23 cellular contexts compared by ENCODE assay signal in the genomic region with DNA sequence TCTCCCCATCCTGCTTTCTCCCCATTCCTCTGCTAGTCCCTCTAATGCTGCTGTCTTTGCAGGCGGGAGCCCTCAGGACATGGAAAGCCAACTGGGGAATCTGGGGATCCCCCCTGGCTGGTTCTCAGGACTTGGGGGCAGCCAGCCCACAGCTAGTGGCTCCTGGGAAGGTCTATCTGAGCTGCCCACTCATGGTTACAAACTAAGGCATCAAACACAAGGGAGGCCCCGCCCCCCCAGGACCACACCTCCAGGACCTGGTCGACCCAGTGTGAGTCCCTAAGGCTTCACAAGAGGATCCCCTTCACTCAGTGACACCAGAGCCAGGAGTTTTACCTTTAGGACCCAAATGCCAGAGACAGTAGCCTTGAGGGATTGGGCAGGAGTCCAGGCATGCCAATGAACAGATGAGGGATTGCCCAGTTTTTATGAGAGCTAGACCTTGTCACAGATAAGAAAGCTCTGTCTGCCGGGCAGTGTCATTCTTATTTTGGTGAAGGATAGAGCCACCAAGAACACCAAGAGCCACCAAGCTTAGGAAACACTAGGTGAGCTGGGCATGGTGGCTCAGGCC. TPM values are rescaled to one million over a fixed set of nuclear protein-coding genes. Genes with fewer than 3 reads are reported as not detected.
DNase-seq lines count a peak whose midpoint lies in the region; ATAC-seq and TF ChIP-seq lines count a peak whose summit lies in the region.
"Had no signal": no experiment of that assay in that cellular context is flagged by ENCODE, and none has a peak within 500 bp of the region (broad histone marks: within the 10 kb centered on the region; RNA-seq: fewer than 3 reads in every experiment).

No MANE protein-coding gene starts in this region.

- no peak overlapping the region for H2BK120ac ChIP-seq in H9 (ENCODE audit: low read depth, low read length, poor library complexity, severe bottlenecking)

- no peak overlapping the region for H2BK20ac ChIP-seq in H9 (ENCODE audit: low read depth, low read length, poor library complexity, severe bottlenecking)

- no peak overlapping the region for H3K23ac ChIP-seq in H9 (ENCODE audit: insufficient read length, low read depth, low read length)

- no peak for DNase-seq in H9
- peak; percentile 64 for DNase-seq in RWPE2 (ENCODE audit: low spot score)
- peak; percentile 13 for DNase-seq in myocyte (ENCODE audit: low read depth)
- DNase-seq in transverse colon: peak; percentile 49
- DNase-seq in DMS153 (lab: John Stamatoyannopoulos, UW): no peak
- DNase-seq: CD4-positive, alpha-beta T cell; COR-L47; DMS 273 treated with DMSO at 0.1 percent for 48 hours; DND-41; HFFc6; NCI-H1694; NCI-H2081; NCI-H2171; NCI-H345; NCI-H524; SHP77 had no signal

- no peaks in the 10 kb centered on the region for H3K79me2 ChIP-seq in H9 (ENCODE audit: insufficient read depth, low read length)

- no peak overlapping the region for H2BK5ac ChIP-seq in H9 (ENCODE audit: insufficient read length, low read length)

- H3K9me3 ChIP-seq in H9 (ENCODE audit: control insufficient read depth, low read depth, low read length) (no peaks in the 10 kb centered on the region), RWPE2 (ENCODE audit: severe bottlenecking) (no peaks in the 10 kb centered on the region), transverse colon (no peaks in the 10 kb centered on the region)

- H3K4me3 Mint-ChIP-seq in H9: no peak overlapping the region
- H3K4me3 Mint-ChIP-seq: CD4-positive, alpha-beta T cell; HFFc6; IgD-negative memory B cell had no signal

- intact Hi-C loops in transverse colon (cut with DNase I; ENCODE audit: low total_unique reads): loop anchor here (5.0 kb wide), 1 partner anchor 44 kb away; no protein-coding TSS in a partner anchor

- H4K8ac ChIP-seq in H9 (replicated peaks; ENCODE audit: insufficient read length, low read depth, low read length): no peak overlapping the region

- H3T11ph ChIP-seq in H9 (ENCODE audit: low read length): no peak overlapping the region

- no peak overlapping the region for H4K91ac ChIP-seq in H9 (ENCODE audit: insufficient read length, low read depth, low read length)

- no peak overlapping the region for H2AFZ ChIP-seq in H9 (ENCODE audit: low read length)

- TF ChIP-seq POLR2A in transverse colon (IDR thresholded peaks at IDR 0.05): no peak

- no peak overlapping the region for H3K18ac ChIP-seq in H9 (ENCODE audit: insufficient read length, low read depth, low read length)

- H4K5ac ChIP-seq in H9 (ENCODE audit: insufficient read length, low read depth, low read length): no peak overlapping the region

- H3K4ac ChIP-seq in H9 (ENCODE audit: low read depth, low read length): no peak overlapping the region

- H3K9me3 Mint-ChIP-seq in H9: no peaks in the 10 kb centered on the region
- H3K9me3 Mint-ChIP-seq: CD4-positive, alpha-beta T cell; HFFc6; IgD-negative memory B cell had no signal

- no CpG with 5 or more reads among the region's 4 CpGs for WGBS in H9 (ENCODE audit: extremely low coverage, insufficient read length, low lambda C conversion rate)
- WGBS in transverse colon (ENCODE audit: low coverage in 1 of 2), 2 donors: 78% methylated on average over 4 of the region's 4 CpGs; no CpG with 5 or more reads in 1 of the 2 donors

- TF ChIP-seq CTCF in H9 (conservative IDR thresholded peaks at IDR 0.05) (no peak), RWPE2 (IDR thresholded peaks at IDR 0.05; ENCODE audit: poor library complexity, severe bottlenecking) (no peak), transverse colon (IDR thresholded peaks at IDR 0.05) (no peak)

- no peaks in the 10 kb centered on the region for H3K36me3 ChIP-seq in RWPE2 (ENCODE audit: low read depth)
- no peaks in the 10 kb centered on the region for H3K36me3 ChIP-seq in transverse colon

- no peak overlapping the region for H3K9ac ChIP-seq in H9 (ENCODE audit: extremely low read depth, insufficient read length, low read length)

- in situ Hi-C loops in transverse colon (cut with MboI; ENCODE audit: low pct_ligation_motif_present in 1 of 4, low pct_unique_long_range_greater_than_20kb in 1 of 4, low sequenced_read_pairs in 3 of 4): no loop called here

- ATAC-seq in RWPE2 (ENCODE audit: low read depth) (no peak), GM19035 (IDR thresholded peaks at IDR 0.05; ENCODE audit: unreplicated experiment) (no peak), GM21717 (IDR thresholded peaks at IDR 0.05; ENCODE audit: unreplicated experiment) (no peak)

- no peaks in the 10 kb centered on the region for H4K20me1 ChIP-seq in H9 (ENCODE audit: control insufficient read depth, insufficient read depth, insufficient read length)

- H3K27ac Mint-ChIP-seq in H9: peak overlapping the region in 2 of 3 experiments; percentile 11 to 50; a peak in 1 of 7 replicates
- H3K27ac Mint-ChIP-seq: CD4-positive, alpha-beta T cell; HFFc6 had no signal

- H3K4me1 Mint-ChIP-seq in H9: peaks cover 2 to 8% of the 10 kb centered on the region in 2 experiments; a peak in 3 of 4 replicates

- no peaks in the 10 kb centered on the region for H3K27me3 ChIP-seq in H9 (ENCODE audit: insufficient read depth, low read length)
- H3K27me3 ChIP-seq in RWPE2 (ENCODE audit: insufficient read depth, poor library complexity, severe bottlenecking): no peaks in the 10 kb centered on the region
- H3K27me3 ChIP-seq in transverse colon: no peaks in the 10 kb centered on the region

- H3K14ac ChIP-seq in H9 (ENCODE audit: insufficient read depth, low read length): no peak overlapping the region

- H3K79me1 ChIP-seq in H9 (ENCODE audit: insufficient read depth, low read depth, low read length, poor library complexity, severe bottlenecking): no peaks in the 10 kb centered on the region

- no peak for TF ChIP-seq EP300 in transverse colon (IDR thresholded peaks at IDR 0.05; ENCODE audit: low read depth)

- no peak overlapping the region for H3K4me3 ChIP-seq in RWPE2 (ENCODE audit: severe bottlenecking)
- H3K4me3 ChIP-seq in transverse colon: no peak overlapping the region
- H3K4me3 ChIP-seq: SK-N-MC had no signal

- no peak overlapping the region for H3K56ac ChIP-seq in H9 (ENCODE audit: insufficient read length, low read depth, low read length)

- H3K27ac ChIP-seq in H9 (ENCODE audit: insufficient read length, low read depth, low read length): no peak overlapping the region
- no peak overlapping the region for H3K27ac ChIP-seq in RWPE2 (ENCODE audit: poor library complexity, severe bottlenecking)
- H3K27ac ChIP-seq in transverse colon: no peak overlapping the region
- H3K27ac ChIP-seq: SK-N-MC had no signal

- H2AK5ac ChIP-seq in H9 (ENCODE audit: insufficient read length, low read length): no peak overlapping the region

- no peaks in the 10 kb centered on the region; the same call in none of the 2 replicates for H3K27me3 Mint-ChIP-seq in H9 (ENCODE audit: low read depth)
- H3K27me3 Mint-ChIP-seq: CD4-positive, alpha-beta T cell; IgD-negative memory B cell had no signal

- no peaks in the 10 kb centered on the region for H3K23me2 ChIP-seq in H9 (ENCODE audit: insufficient read length, low read depth, low read length, poor library complexity, severe bottlenecking)

- no peak overlapping the region for H2BK12ac ChIP-seq in H9 (ENCODE audit: insufficient read length, low read depth, low read length)

- H3K4me1 ChIP-seq in H9 (ENCODE audit: insufficient read depth, low read length): no peaks in the 10 kb centered on the region
- H3K4me1 ChIP-seq in RWPE2 (ENCODE audit: insufficient read depth, poor library complexity, severe bottlenecking): no peaks in the 10 kb centered on the region
- H3K4me1 ChIP-seq in transverse colon: peaks cover 6 to 39% (median 20%) of the 10 kb centered on the region in 4 donors

- no peak overlapping the region for H2BK15ac ChIP-seq in H9 (ENCODE audit: low read depth, low read length)

- no peak overlapping the region for H3K4me2 ChIP-seq in H9 (ENCODE audit: insufficient read depth, insufficient read length, low read length)

- H3K36me3 Mint-ChIP-seq in H9 (ENCODE audit: insufficient read depth in 1 of 3, low read depth in 3 of 3): peaks cover 0 to 7% (median 4%) of the 10 kb centered on the region in 3 experiments; a peak in 3 of 7 replicates

RNA-seq across cellular contexts. Expression of gene CPNE6, which starts 8.0 kb away (rescaled TPM):
- total RNA-seq in H9 (2021) (not detected in 2 replicates), myocyte (not detected in 2 replicates), transverse colon (1 to 10 TPM in 1 of 4 donors, not detected in 3; 3.4 TPM)
- polyA plus RNA-seq in myocyte (2012): 0.04 TPM
- total RNA-seq: CD4-positive, alpha-beta T cell; HFFc6; MCF 10A; OCI-LY7 had no signal
- polyA plus RNA-seq: BJ, IgD-negative memory B cell had no signal

RNA-seq across cellular contexts. Expression of gene CARMIL3, which starts 11.5 kb away (rescaled TPM):
- 4.7 and 5.8 TPM in 2 replicates for total RNA-seq in H9 (2021)
- total RNA-seq in myocyte: 0.19 TPM in 1 of 2 replicates, not detected in the other
- polyA plus RNA-seq in myocyte (2012): 0.04 TPM
- 1 to 10 TPM in 3 of 4 donors, under 1 TPM in 1; 0.20 to 4.1 (median 3.0) TPM for total RNA-seq in transverse colon
- total RNA-seq: HFFc6, MCF 10A had no signal

RNA-seq across cellular contexts. Expression of gene PCK2, which starts 30.8 kb away (rescaled TPM):
- total RNA-seq in H9 (2021): 48.9 and 50.2 TPM in 2 replicates
- total RNA-seq in myocyte: 8.2 and 8.7 TPM in 2 replicates
- polyA plus RNA-seq in myocyte (2012): 76.6 TPM
- 100 to 1,000 TPM in 3 of 4 donors, 10 to 100 TPM in 1; 74.4 to 238 (median 130) TPM for total RNA-seq in transverse colon

RNA-seq across cellular contexts. Expression of gene DCAF11, which starts 51.2 kb away (rescaled TPM):
- 73.4 and 74.3 TPM in 2 replicates for total RNA-seq in H9 (2021)
- total RNA-seq in myocyte: 94.6 and 112 TPM in 2 replicates
- polyA plus RNA-seq in myocyte (2012): 54.3 TPM
- total RNA-seq in transverse colon: 100 to 1,000 TPM in 3 of 4 donors, 10 to 100 TPM in 1; 86.4 to 267 (median 198) TPM

RNA-seq across cellular contexts. Expression of gene NRL, which starts 51.4 kb away (rescaled TPM):
- total RNA-seq in H9 (2021) (2.2 and 2.5 TPM in 2 replicates), myocyte (4.3 and 4.5 TPM in 2 replicates), transverse colon (1 to 10 TPM in 3 of 4 donors, not detected in 1; 1.1 to 2.9 (median 1.6) TPM)
- polyA plus RNA-seq in myocyte (2012): 1.1 TPM

Comparison
In these comparisons a context has a peak if more than half of its experiments do, and no peak if none do; other contexts are left out.
1. DNase-seq: peak in RWPE2 (single experiment), myocyte (single experiment) and transverse colon (single experiment); none in H9 (single experiment) and DMS153 (single experiment).